1 cellular context compared by ENCODE assay signal in genomic region chr1:67960766-67961165, GRCh38.
TF ChIP-seq lines count a peak whose summit lies in the region.

No MANE protein-coding gene starts in this region.

TF ChIP-seq in K562, 482 proteins besides CTCF, POLR2A, EP300 and RAD21 (continued from another document):
- TF ChIP-seq ZNF347 (CRISPR knock-in tag; IDR thresholded peaks at IDR 0.05; ENCODE audit: low read depth): no peak
- no peak for TF ChIP-seq ELF2 (CRISPR knock-in tag; IDR thresholded peaks at IDR 0.05)
- no peak for TF ChIP-seq RBBP5 (IDR thresholded peaks at IDR 0.05; ENCODE audit: borderline replicate concordance, insufficient read depth, low read length, poor library complexity, severe bottlenecking)
- peak; percentile 53; the same call in 1 of the 2 replicates for TF ChIP-seq ATF4 (CRISPR knock-in tag; IDR thresholded peaks at IDR 0.05)
- TF ChIP-seq ZNF239 (CRISPR knock-in tag; IDR thresholded peaks at IDR 0.05): no peak
- no peak for TF ChIP-seq FOS (IDR thresholded peaks at IDR 0.05; ENCODE audit: extremely low read depth, insufficient read length)
- TF ChIP-seq ETS2 (tag; IDR thresholded peaks at IDR 0.05; ENCODE audit: borderline replicate concordance, poor library complexity, severe bottlenecking): no peak
- TF ChIP-seq ZBTB33 (CRISPR knock-in tag; IDR thresholded peaks at IDR 0.05): no peak
- no peak for TF ChIP-seq HDGF (IDR thresholded peaks at IDR 0.05)
- TF ChIP-seq ZNF583 (CRISPR knock-in tag; IDR thresholded peaks at IDR 0.05): no peak
- TF ChIP-seq POLR3G (IDR thresholded peaks at IDR 0.05; ENCODE audit: extremely low read depth, insufficient read length, insufficient replicate concordance): no peak
- no peak for TF ChIP-seq E2F5 (CRISPR knock-in tag; IDR thresholded peaks at IDR 0.05)
- no peak for TF ChIP-seq OTX1 (CRISPR knock-in tag; IDR thresholded peaks at IDR 0.05)
- TF ChIP-seq IRF2 (CRISPR knock-in tag; IDR thresholded peaks at IDR 0.05): 0 out of 2 replicates have a peak, but pooled peaks have one; percentile 62
- TF ChIP-seq CEBPG (CRISPR knock-in tag; IDR thresholded peaks at IDR 0.05): peak; percentile 85
- TF ChIP-seq CEBPG (tag; conservative IDR thresholded peaks at IDR 0.05 in 1 of 2, IDR thresholded peaks at IDR 0.05 in 1 of 2): peak in 1 of 2 experiments; percentile 83; a peak in 2 of 4 replicates
